Comparison of ENCODE assay signal across 8 cellular contexts in the genomic region with DNA sequence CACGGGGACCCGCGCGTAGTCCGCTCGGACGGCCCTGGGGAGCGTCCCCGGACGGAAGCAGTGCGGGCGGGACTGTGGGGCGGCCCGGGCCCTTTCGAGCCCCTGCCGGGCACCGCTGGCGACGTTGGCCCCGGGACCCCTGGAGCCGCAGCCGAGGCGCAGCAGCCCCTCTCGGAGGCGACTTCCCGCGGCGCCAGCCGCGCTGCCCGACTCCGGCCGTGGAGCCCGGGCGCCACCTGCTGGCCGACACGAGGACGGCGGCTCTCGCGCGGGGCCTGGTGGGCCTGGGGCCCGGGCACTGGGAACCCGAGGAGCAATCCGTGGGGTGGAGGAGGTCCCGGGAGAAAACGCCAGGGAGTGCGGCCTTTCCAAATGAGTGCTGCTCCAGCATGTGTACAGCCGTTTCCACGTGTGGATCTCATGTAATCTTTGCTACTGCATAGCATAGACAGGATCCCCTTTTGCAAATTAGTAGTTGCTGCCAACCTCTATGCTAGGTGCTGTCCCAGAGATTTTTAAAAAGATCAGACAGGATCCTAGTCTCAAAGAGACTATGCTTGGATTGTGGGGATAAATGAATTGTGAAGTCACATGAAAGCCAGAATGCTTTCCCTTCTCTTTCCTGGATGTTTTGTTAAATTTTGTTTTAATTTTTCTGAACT. TPM values are rescaled to one million over a fixed set of nuclear protein-coding genes. Genes with fewer than 3 reads are reported as not detected.
A peak's percentile ranks its signal among the peaks of the same experiment; 100 is the strongest.
DNase-seq lines count a peak whose midpoint lies in the region; ATAC-seq and TF ChIP-seq lines count a peak whose summit lies in the region.

No MANE protein-coding gene starts in this region.

- peak; percentile 45 to 73 (median 63) for DNase-seq in CD4-positive, CD25-positive, alpha-beta regulatory T cell
- DNase-seq in LNCaP clone FGC (ENCODE audit: low read depth) (no peak), T follicular helper cell (ENCODE audit: low read depth) (peak; percentile 59), amygdala (lab: John Stamatoyannopoulos, UW) (peak in 38 of 56 donors; percentile 30 to 82 (median 58)), hepatic stellate cell (ENCODE audit: low spot score) (peak; percentile 71), putamen (ENCODE audit: low spot score) (peak; percentile 32)

- peak; percentile 81 for TF ChIP-seq CTCF in LNCaP clone FGC (IDR thresholded peaks at IDR 0.05; ENCODE audit: control insufficient read depth, extremely low read depth, insufficient read depth)

- H3K4me1 Mint-ChIP-seq in CD4-positive, CD25-positive, alpha-beta regulatory T cell, result peaks cover 9 to 37% (median 25%) of the 10 kb centered on the region in 4 donors

- H3K27ac ChIP-seq in CD4-positive, CD25-positive, alpha-beta regulatory T cell (ENCODE audit: insufficient read depth, low read length, poor library complexity, severe bottlenecking), result no peak overlapping the region

- H3K9me3 ChIP-seq in CD4-positive, CD25-positive, alpha-beta regulatory T cell (ENCODE audit: control insufficient read depth in 2 of 2, low read length in 2 of 2), result no peaks in the 10 kb centered on the region

- H3K36me3 Mint-ChIP-seq in CD4-positive, CD25-positive, alpha-beta regulatory T cell, result no peaks in the 10 kb centered on the region

- no peak overlapping the region for H3K27ac Mint-ChIP-seq in CD4-positive, CD25-positive, alpha-beta regulatory T cell

- peak overlapping the region in 3 of 4 donors; percentile 42 to 81 (median 64) for H3K4me3 Mint-ChIP-seq in CD4-positive, CD25-positive, alpha-beta regulatory T cell

- H3K27me3 ChIP-seq in CD4-positive, CD25-positive, alpha-beta regulatory T cell (ENCODE audit: control insufficient read depth, insufficient read depth, low read length), result peaks cover 7% of the 10 kb centered on the region

- peak; percentile 19 to 32 for ATAC-seq in CD4-positive, CD25-positive, alpha-beta regulatory T cell (ENCODE audit: low read depth in 2 of 2)
- ATAC-seq in GM19452 (IDR thresholded peaks at IDR 0.05; ENCODE audit: unreplicated experiment) (peak; percentile 34), GM18870 (IDR thresholded peaks at IDR 0.05; ENCODE audit: unreplicated experiment) (no peak)

- H3K4me3 ChIP-seq in CD4-positive, CD25-positive, alpha-beta regulatory T cell (ENCODE audit: low read depth, low read length), result no peak overlapping the region
- H3K4me3 ChIP-seq in LNCaP clone FGC (ENCODE audit: low read depth, low read length), result peak overlapping the region; percentile 48

- no peaks in the 10 kb centered on the region for H3K9me3 Mint-ChIP-seq in CD4-positive, CD25-positive, alpha-beta regulatory T cell

- H3K27me3 Mint-ChIP-seq in CD4-positive, CD25-positive, alpha-beta regulatory T cell, result peaks cover 49% of the 10 kb centered on the region

- peaks cover 40% of the 10 kb centered on the region for H3K4me1 ChIP-seq in CD4-positive, CD25-positive, alpha-beta regulatory T cell (ENCODE audit: control insufficient read depth, insufficient read depth, low read length, poor library complexity, severe bottlenecking)

- no peaks in the 10 kb centered on the region for H3K36me3 ChIP-seq in CD4-positive, CD25-positive, alpha-beta regulatory T cell (ENCODE audit: control insufficient read depth, insufficient read depth, low read length)

RNA-seq across cellular contexts. Expression of a gene that starts 4.0 kb away (rescaled TPM):
- total RNA-seq in CD4-positive, CD25-positive, alpha-beta regulatory T cell, result 55.9 TPM
- polyA plus RNA-seq in CD4-positive, CD25-positive, alpha-beta regulatory T cell, result 10 to 100 TPM; 20.3 to 27.5 (median 24.3) TPM
